ENCODE assay signal across 19 cellular contexts in genomic region chr16:86362155-86362849, GRCh38.
DNase-seq lines count a peak whose midpoint lies in the region; ATAC-seq and TF ChIP-seq lines count a peak whose summit lies in the region.
"Had no signal": no experiment of that assay in that cellular context is flagged by ENCODE, and none has a peak within 500 bp of the region (broad histone marks: within the 10 kb centered on the region; RNA-seq: fewer than 3 reads in every experiment).

No MANE protein-coding gene starts in this region.

- 80% methylated on average over 9 of the region's 9 CpGs for WGBS in smooth muscle cell (ENCODE audit: low lambda C conversion rate)

- peak; percentile 93 for ATAC-seq in HCT116
- ATAC-seq: activated naive CD8-positive, alpha-beta T cell treated with anti-CD3 and anti-CD28 coated beads, Interleukin-2, amount 50 U/mL, for 24 hours; left colon had no signal

- TF ChIP-seq CTCF in HCT116 (IDR thresholded peaks at IDR 0.05 in 2 of 3, conservative IDR thresholded peaks at IDR 0.05 in 1 of 3; ENCODE audit: borderline replicate concordance in 1 of 3, insufficient read depth in 1 of 3, low read depth in 2 of 3, low read length in 2 of 3) (no peak), fibroblast of lung (conservative IDR thresholded peaks at IDR 0.05 in 1 of 2, IDR thresholded peaks at IDR 0.05 in 1 of 2; ENCODE audit: low read depth in 1 of 2, low read length in 2 of 2) (no peak), smooth muscle cell (IDR thresholded peaks at IDR 0.05; ENCODE audit: borderline replicate concordance, insufficient read depth, poor library complexity, severe bottlenecking) (no peak)

- RAD21 ChIA-PET in HCT116 (lab: Charles Lee; ENCODE audit: low non-redundant PET in 1 of 2, low total read pairs in 2 of 2, uncharacterized antibody in 2 of 2, unreplicated experiment in 2 of 2): no interaction called here

- CTCF ChIA-PET in HCT116 (lab: Charles Lee): no interaction called here

- peak overlapping the region; percentile 82 for H2AFZ ChIP-seq in HCT116 (ENCODE audit: low read depth, low read length, poor library complexity, severe bottlenecking)
- no peak overlapping the region for H2AFZ ChIP-seq in fibroblast of lung (ENCODE audit: low read length)
- no peak overlapping the region for H2AFZ ChIP-seq in smooth muscle cell (ENCODE audit: low read depth)

- TF ChIP-seq POLR2A in HCT116 (IDR thresholded peaks at IDR 0.05; ENCODE audit: borderline replicate concordance, extremely low read depth, insufficient read depth, insufficient read length): no peak

- H3K4me1 ChIP-seq in HCT116 (ENCODE audit: control insufficient read depth in 1 of 2, insufficient read depth in 2 of 2, low read length in 2 of 2) (peaks cover 5 to 20% of the 10 kb centered on the region in 2 experiments; a peak in 3 of 4 replicates), SJSA1 (replicated peaks) (peaks cover 58% of the 10 kb centered on the region), fibroblast of lung (ENCODE audit: control insufficient read depth, extremely low read depth, insufficient read depth, low read length) (peaks cover 24% of the 10 kb centered on the region), smooth muscle cell (ENCODE audit: low read depth) (peaks cover 6% of the 10 kb centered on the region)

- H3K27me3 ChIP-seq in HCT116 (ENCODE audit: insufficient read depth, low read length) (no peaks in the 10 kb centered on the region), SJSA1 (replicated peaks) (no peaks in the 10 kb centered on the region), fibroblast of lung (ENCODE audit: control insufficient read depth, insufficient read depth, low read length) (no peaks in the 10 kb centered on the region), smooth muscle cell (ENCODE audit: low read depth) (no peaks in the 10 kb centered on the region)
- H3K27me3 ChIP-seq: ovary had no signal

- H3K9me3 Mint-ChIP-seq in immature natural killer cell: no peaks in the 10 kb centered on the region
- H3K9me3 Mint-ChIP-seq: activated naive CD8-positive, alpha-beta T cell treated with anti-CD3 and anti-CD28 coated beads, Interleukin-2, amount 50 U/mL, for 24 hours had no signal

- no peak for TF ChIP-seq RAD21 in HCT116 (IDR thresholded peaks at IDR 0.05; ENCODE audit: low read depth)

- peak overlapping the region; percentile 56 for H3K4me2 ChIP-seq in HCT116 (ENCODE audit: low read length)
- peak overlapping the region; percentile 11 for H3K4me2 ChIP-seq in fibroblast of lung (ENCODE audit: extremely low read depth, insufficient read depth, low read length)
- peak overlapping the region; percentile 40 for H3K4me2 ChIP-seq in smooth muscle cell

- no peak overlapping the region for H3K9ac ChIP-seq in HCT116 (ENCODE audit: low read length)
- H3K9ac ChIP-seq in fibroblast of lung (ENCODE audit: insufficient read depth, low read length): no peak overlapping the region
- peak overlapping the region; percentile 8 for H3K9ac ChIP-seq in smooth muscle cell (ENCODE audit: low read depth)

- H3K27ac Mint-ChIP-seq in immature natural killer cell: no peak overlapping the region
- H3K27ac Mint-ChIP-seq: activated naive CD8-positive, alpha-beta T cell treated with anti-CD3 and anti-CD28 coated beads, Interleukin-2, amount 50 U/mL, for 24 hours had no signal

- H3K36me3 ChIP-seq in HCT116 (ENCODE audit: control insufficient read depth in 1 of 2, insufficient read depth in 2 of 2, low read length in 2 of 2) (no peaks in the 10 kb centered on the region), SJSA1 (no peaks in the 10 kb centered on the region), fibroblast of lung (ENCODE audit: control insufficient read depth, insufficient read depth, low read length) (no peaks in the 10 kb centered on the region), smooth muscle cell (ENCODE audit: low read depth) (no peaks in the 10 kb centered on the region)
- H3K36me3 ChIP-seq: ovary had no signal

- H3K9me3 ChIP-seq in HCT116 (ENCODE audit: control insufficient read depth in 1 of 2, insufficient read depth in 1 of 2, low read depth in 1 of 2, low read length in 2 of 2): no peaks in the 10 kb centered on the region
- H3K9me3 ChIP-seq in SJSA1 (replicated peaks): no peaks in the 10 kb centered on the region
- H3K9me3 ChIP-seq in fibroblast of lung (ENCODE audit: control insufficient read depth, insufficient read depth, low read depth, low read length): no peaks in the 10 kb centered on the region
- H3K9me3 ChIP-seq in smooth muscle cell (replicated peaks; ENCODE audit: low read depth): no peaks in the 10 kb centered on the region
- H3K9me3 ChIP-seq: ovary had no signal

- H3K79me2 ChIP-seq in HCT116 (ENCODE audit: insufficient read depth, low read length) (no peaks in the 10 kb centered on the region), fibroblast of lung (ENCODE audit: control insufficient read depth, insufficient read depth, low read length) (no peaks in the 10 kb centered on the region), smooth muscle cell (ENCODE audit: low read depth) (no peaks in the 10 kb centered on the region)

- peak; percentile 46 for DNase-seq in HCT116 (ENCODE audit: low read depth, low spot score)
- DNase-seq in SJSA1 (ENCODE audit: low read depth in 1 of 2, low spot score in 2 of 2): no peak
- no peak for DNase-seq in fibroblast of lung (ENCODE audit: low read depth in 2 of 2)
- DNase-seq in smooth muscle cell (lab: John Stamatoyannopoulos, UW; ENCODE audit: unreplicated experiment): no peak
- DNase-seq in immature natural killer cell: no peak
- DNase-seq in NCI-H1436 treated with DMSO at 0.1 percent for 48 hours (lab: John Stamatoyannopoulos, UW): no peak
- DNase-seq in occipital lobe (lab: John Stamatoyannopoulos, UW): no peak
- DNase-seq: activated CD4-positive, alpha-beta T cell treated with anti-CD3 and anti-CD28 coated beads, Interleukin-2, amount 50 U/mL, for 4 hours; activated naive CD8-positive, alpha-beta T cell treated with anti-CD3 and anti-CD28 coated beads, Interleukin-2, amount 50 U/mL, for 24 hours; activated T-cell treated with anti-CD3 and anti-CD28 coated beads, Interleukin-2, amount 50 U/mL, for 48 hours; caudate nucleus; DMS153; effector CD4-positive, alpha-beta T cell; left colon; NCI-H187 treated with DMSO at 0.1 percent for 48 hours; NCI-H510A treated with DMSO at 0.1 percent for 48 hours; ovary had no signal

- H3K4me3 Mint-ChIP-seq in immature natural killer cell: no peak overlapping the region
- H3K4me3 Mint-ChIP-seq: activated naive CD8-positive, alpha-beta T cell treated with anti-CD3 and anti-CD28 coated beads, Interleukin-2, amount 50 U/mL, for 24 hours had no signal

- no peaks in the 10 kb centered on the region for H3K36me3 Mint-ChIP-seq in immature natural killer cell

- no peak overlapping the region for H3K27ac ChIP-seq in HCT116 (ENCODE audit: low read depth, low read length)
- H3K27ac ChIP-seq in SJSA1: peak overlapping the region; percentile 74
- peak overlapping the region; percentile 69 for H3K27ac ChIP-seq in fibroblast of lung (ENCODE audit: insufficient read depth, low read length)
- peak overlapping the region; percentile 75 for H3K27ac ChIP-seq in smooth muscle cell (ENCODE audit: low read depth)
- H3K27ac ChIP-seq: C4-2B, ovary, skin epidermis had no signal

- peaks cover 2 to 7% (median 5%) of the 10 kb centered on the region in 3 donors for H3K27me3 Mint-ChIP-seq in immature natural killer cell (ENCODE audit: low read depth in 3 of 3)

- no peaks in the 10 kb centered on the region for H3F3A ChIP-seq in smooth muscle cell (ENCODE audit: low read depth)

- POLR2A ChIA-PET in HCT116 (lab: Charles Lee): no interaction called here

- intact Hi-C loops in HCT116 (cut with micrococcal nuclease): no loop called here

- no peak overlapping the region for H3K4me3 ChIP-seq in HCT116 (replicated peaks in 1 of 2; ENCODE audit: low read depth in 1 of 2, low read length in 2 of 2)
- no peak overlapping the region for H3K4me3 ChIP-seq in SJSA1
- H3K4me3 ChIP-seq in fibroblast of lung (replicated peaks in 1 of 4; ENCODE audit: control extremely low read depth in 1 of 4, insufficient read depth in 1 of 4, low read depth in 3 of 4, low read length in 4 of 4): no peak overlapping the region
- no peak overlapping the region for H3K4me3 ChIP-seq in smooth muscle cell
- H3K4me3 ChIP-seq: ovary, skin epidermis had no signal

- no peaks in the 10 kb centered on the region for H3K4me1 Mint-ChIP-seq in immature natural killer cell
- H3K4me1 Mint-ChIP-seq: activated naive CD8-positive, alpha-beta T cell treated with anti-CD3 and anti-CD28 coated beads, Interleukin-2, amount 50 U/mL, for 24 hours had no signal

- H4K20me1 ChIP-seq in HCT116 (ENCODE audit: insufficient read depth): no peaks in the 10 kb centered on the region
- H4K20me1 ChIP-seq in fibroblast of lung (ENCODE audit: control insufficient read depth, extremely low read depth, insufficient read depth, low read length): no peaks in the 10 kb centered on the region
- no peaks in the 10 kb centered on the region for H4K20me1 ChIP-seq in smooth muscle cell (ENCODE audit: low read depth)

- H3K9me2 ChIP-seq in HCT116 (ENCODE audit: insufficient read depth): no peaks in the 10 kb centered on the region

- no TSS peak for BruUV-seq in HCT116 (replicated peaks; lab: Mats Ljungman, UMichigan)

TF ChIP-seq in HCT116, 20 proteins besides CTCF, POLR2A, EP300 and RAD21 (continues in another document):
- TF ChIP-seq EZH2phosphoT487 (IDR thresholded peaks at IDR 0.05; ENCODE audit: borderline replicate concordance) (no peak), EZH2 (IDR thresholded peaks at IDR 0.05) (no peak), SIN3A (IDR thresholded peaks at IDR 0.05; ENCODE audit: low read depth) (no peak), ELF1 (IDR thresholded peaks at IDR 0.05; ENCODE audit: borderline replicate concordance, low read depth) (no peak), JUND (IDR thresholded peaks at IDR 0.05) (no peak), ZFX (IDR thresholded peaks at IDR 0.05) (no peak), SP1 (IDR thresholded peaks at IDR 0.05; ENCODE audit: low read depth) (peak; percentile 57; the same call in 1 of the 2 replicates), EGR1 (IDR thresholded peaks at IDR 0.05; ENCODE audit: low read depth) (no peak), ZNF274 (IDR thresholded peaks at IDR 0.05; ENCODE audit: low read depth, low read length) (no peak)
